In the genomic region with DNA sequence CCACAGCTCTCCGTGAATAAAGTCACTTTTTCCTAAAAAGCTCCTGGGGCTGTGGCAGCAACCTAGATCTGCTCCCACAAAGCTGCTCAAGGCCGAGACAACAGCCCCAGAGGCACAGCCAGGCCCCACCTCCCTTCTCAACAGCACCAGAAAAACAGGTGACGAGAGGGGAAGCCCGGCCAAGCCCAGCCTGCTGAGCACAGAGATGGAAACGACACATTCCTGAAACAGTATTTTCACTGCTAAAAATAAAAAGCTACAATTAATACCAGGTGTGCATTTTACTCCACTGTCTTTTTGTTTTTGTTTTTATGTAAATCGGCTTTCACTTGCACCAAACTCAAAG, we compare ENCODE assay signal across 14 cellular contexts.
A peak's percentile ranks its signal among the peaks of the same experiment; 100 is the strongest.
DNase-seq lines count a peak whose midpoint lies in the region; ATAC-seq and TF ChIP-seq lines count a peak whose summit lies in the region.
"Had no signal": no experiment of that assay in that cellular context is flagged by ENCODE, and none has a peak within 500 bp of the region (broad histone marks: within the 10 kb centered on the region; RNA-seq: fewer than 3 reads in every experiment).

No MANE protein-coding gene starts in this region.

- TF ChIP-seq CTCF in KMS-11 (conservative IDR thresholded peaks at IDR 0.05; ENCODE audit: low read depth, low read length) (no peak), endodermal cell (conservative IDR thresholded peaks at IDR 0.05) (no peak), thoracic aorta (IDR thresholded peaks at IDR 0.05) (no peak), endothelial cell (IDR thresholded peaks at IDR 0.05; ENCODE audit: unreplicated experiment) (no peak), foreskin keratinocyte (conservative IDR thresholded peaks at IDR 0.05) (no peak), GM10266 (IDR thresholded peaks at IDR 0.05; ENCODE audit: control insufficient read depth, insufficient read depth, low read depth, missing control alignments) (no peak)

- H2AFZ ChIP-seq in KMS-11 (ENCODE audit: low read depth) (no peak overlapping the region), mesenchymal stem cell (ENCODE audit: low read depth, low read length) (no peak overlapping the region)

- H3K27me3 ChIP-seq in KMS-11 (ENCODE audit: insufficient read depth, low read depth) (no peaks in the 10 kb centered on the region), endodermal cell (ENCODE audit: control insufficient read depth, insufficient read depth, low read length, poor library complexity, severe bottlenecking) (no peaks in the 10 kb centered on the region), mesenchymal stem cell (ENCODE audit: control insufficient read depth in 1 of 2, insufficient read depth in 1 of 2, low read length in 2 of 2) (no peaks in the 10 kb centered on the region), thoracic aorta (replicated peaks; ENCODE audit: insufficient read depth) (no peaks in the 10 kb centered on the region), foreskin keratinocyte (no peaks in the 10 kb centered on the region)

- H4K91ac ChIP-seq in mesenchymal stem cell (ENCODE audit: low read length) = no peak overlapping the region

- H4K20me1 ChIP-seq in KMS-11 (ENCODE audit: insufficient read depth) = no peaks in the 10 kb centered on the region

- H3K9ac ChIP-seq in KMS-11 = peak overlapping the region; percentile 20; the same call in 1 of the 2 replicates
- H3K9ac ChIP-seq in endodermal cell (ENCODE audit: extremely low read depth, low read length, poor library complexity, severe bottlenecking) = no peak overlapping the region
- H3K9ac ChIP-seq in mesenchymal stem cell (ENCODE audit: low read length) = peak overlapping the region; percentile 45

- H2BK120ac ChIP-seq in mesenchymal stem cell (ENCODE audit: low read depth, low read length) = no peak overlapping the region

- H3K14ac ChIP-seq in mesenchymal stem cell (ENCODE audit: low read length in 2 of 2) = no peak overlapping the region

- H3K79me1 ChIP-seq in mesenchymal stem cell (replicated peaks; ENCODE audit: low read length, poor library complexity, severe bottlenecking) = peaks cover 59% of the 10 kb centered on the region

- H3K4ac ChIP-seq in mesenchymal stem cell (ENCODE audit: low read depth in 1 of 2, low read length in 2 of 2) = no peak overlapping the region

- H3K4me1 ChIP-seq in KMS-11 (ENCODE audit: low read depth, poor library complexity, severe bottlenecking) (peaks cover 24% of the 10 kb centered on the region), endodermal cell (ENCODE audit: control insufficient read depth, insufficient read depth, low read length) (no peaks in the 10 kb centered on the region), mesenchymal stem cell (ENCODE audit: control insufficient read depth, insufficient read depth, low read depth, low read length) (peaks cover 4% of the 10 kb centered on the region), thoracic aorta (ENCODE audit: control insufficient read depth in 1 of 2, low read depth in 2 of 2) (peaks cover 0 to 18% of the 10 kb centered on the region in 2 donors), foreskin keratinocyte (no peaks in the 10 kb centered on the region)

- peaks cover 7% of the 10 kb centered on the region for H3K36me3 Mint-ChIP-seq in endodermal cell (ENCODE audit: low read depth)
- H3K36me3 Mint-ChIP-seq in endothelial cell (ENCODE audit: low read depth, unreplicated experiment) = peaks cover 8% of the 10 kb centered on the region

- no peak overlapping the region for H2BK15ac ChIP-seq in mesenchymal stem cell (ENCODE audit: low read depth, poor library complexity, severe bottlenecking)

- no peaks in the 10 kb centered on the region for H3K9me3 ChIP-seq in endodermal cell (ENCODE audit: control insufficient read depth, low read length)
- no peaks in the 10 kb centered on the region for H3K9me3 ChIP-seq in mesenchymal stem cell (ENCODE audit: control insufficient read depth, low read length)
- no peaks in the 10 kb centered on the region for H3K9me3 ChIP-seq in thoracic aorta

- peaks cover 5% of the 10 kb centered on the region; the same call in 1 of the 2 replicates for H3K79me2 ChIP-seq in KMS-11 (ENCODE audit: insufficient read depth, low read depth)

- H3K4me2 ChIP-seq in KMS-11 = peak overlapping the region; percentile 87
- no peak overlapping the region for H3K4me2 ChIP-seq in mesenchymal stem cell (ENCODE audit: low read length, poor library complexity, severe bottlenecking)

- DNase-seq in endodermal cell = no peak
- DNase-seq in mesenchymal stem cell = no peak
- DNase-seq in thoracic aorta (ENCODE audit: low spot score) = no peak
- DNase-seq in endothelial cell (ENCODE audit: low spot score) = no peak
- no peak for DNase-seq in foreskin keratinocyte
- DNase-seq in NCI-H2107 treated with DMSO at 0.1 percent for 48 hours (lab: John Stamatoyannopoulos, UW; ENCODE audit: unreplicated experiment) = no peak
- no peak for DNase-seq in GM10266 (ENCODE audit: extremely low spot score)
- DNase-seq: dermis blood vessel endothelial cell, EL, NCI-H1436 treated with DMSO at 0.1 percent for 48 hours, PC-3 had no signal

- H2AK5ac ChIP-seq in mesenchymal stem cell (ENCODE audit: low read length, severe bottlenecking) = no peak overlapping the region

- H3K27ac ChIP-seq in KMS-11 (peak overlapping the region; percentile 5; the same call in 1 of the 2 replicates), endodermal cell (ENCODE audit: low read depth, low read length) (peak overlapping the region; percentile 17), mesenchymal stem cell (ENCODE audit: low read length, poor library complexity, severe bottlenecking) (no peak overlapping the region), thoracic aorta (peak overlapping the region; percentile 57 to 66), foreskin keratinocyte (no peak overlapping the region)

- no peak overlapping the region for H2BK5ac ChIP-seq in mesenchymal stem cell (ENCODE audit: low read depth, low read length, poor library complexity, severe bottlenecking)

- H3K27me3 Mint-ChIP-seq in endodermal cell (ENCODE audit: insufficient read depth) (no peaks in the 10 kb centered on the region), endothelial cell (ENCODE audit: unreplicated experiment) (peaks cover 3% of the 10 kb centered on the region)

- H3K4me3 Mint-ChIP-seq in endodermal cell = no peak overlapping the region
- H3K4me3 Mint-ChIP-seq in endothelial cell (ENCODE audit: unreplicated experiment) = no peak overlapping the region
- H3K4me3 Mint-ChIP-seq: CD14-positive monocyte had no signal

- no peak overlapping the region for H3K23ac ChIP-seq in mesenchymal stem cell (ENCODE audit: low read length in 2 of 2)

- H2BK12ac ChIP-seq in mesenchymal stem cell (ENCODE audit: low read length in 2 of 2) = no peak overlapping the region

- H3K4me1 Mint-ChIP-seq in endodermal cell (peaks cover 13% of the 10 kb centered on the region), endothelial cell (ENCODE audit: unreplicated experiment) (peaks cover 14% of the 10 kb centered on the region)

- no peak overlapping the region for H3K18ac ChIP-seq in mesenchymal stem cell (ENCODE audit: low read depth in 1 of 2, low read length in 2 of 2)

- no peak overlapping the region for H4K8ac ChIP-seq in mesenchymal stem cell (ENCODE audit: low read length)

- peak overlapping the region; percentile 33 for H3K4me3 ChIP-seq in KMS-11 (IDR thresholded peaks at IDR 0.05; ENCODE audit: insufficient read depth, low read depth, low read length)
- no peak overlapping the region for H3K4me3 ChIP-seq in endodermal cell (ENCODE audit: low read length)
- no peak overlapping the region for H3K4me3 ChIP-seq in mesenchymal stem cell (ENCODE audit: insufficient read depth in 1 of 2, low read depth in 1 of 2, low read length in 2 of 2)
- H3K4me3 ChIP-seq in thoracic aorta = peak overlapping the region; percentile 40

- no peaks in the 10 kb centered on the region for H3K36me3 ChIP-seq in KMS-11 (ENCODE audit: insufficient read depth)
- H3K36me3 ChIP-seq in endodermal cell (ENCODE audit: control insufficient read depth, insufficient read depth, low read length) = no peaks in the 10 kb centered on the region
- H3K36me3 ChIP-seq in mesenchymal stem cell (ENCODE audit: control insufficient read depth in 1 of 2, insufficient read depth in 2 of 2, low read depth in 1 of 2, low read length in 2 of 2) = peaks cover 0 to 30% of the 10 kb centered on the region in 2 experiments
- H3K36me3 ChIP-seq in thoracic aorta = peaks cover 3% of the 10 kb centered on the region

- H3K9me3 Mint-ChIP-seq in endodermal cell (no peaks in the 10 kb centered on the region), endothelial cell (ENCODE audit: unreplicated experiment) (no peaks in the 10 kb centered on the region)
- H3K9me3 Mint-ChIP-seq: CD14-positive monocyte had no signal

- 71 to 78% methylated on average over 6 of the region's 6 CpGs for WGBS in endodermal cell (ENCODE audit: insufficient coverage in 1 of 2, insufficient read length in 1 of 2), 2 experiments
- 90% methylated on average over 5 of the region's 6 CpGs for WGBS in mesenchymal stem cell

- ATAC-seq in thoracic aorta (ENCODE audit: insufficient number of reproducible peaks, low FRiP score, low read depth) (no peak), foreskin keratinocyte (no peak)
- ATAC-seq: activated CD4-positive, CD25-positive, alpha-beta regulatory T cell treated with anti-CD3 and anti-CD28 coated beads, Interleukin-2, amount 50 U/mL, for 24 hours; PC-3 had no signal

- H3K27ac Mint-ChIP-seq in endodermal cell (no peak overlapping the region), endothelial cell (ENCODE audit: unreplicated experiment) (no peak overlapping the region)

Comparison
In these comparisons a context has a peak if more than half of its experiments do, and no peak if none do; other contexts are left out.
1. H3K27ac ChIP-seq: peak in KMS-11 (single experiment), endodermal cell (single experiment) and thoracic aorta (2 of 2); none in mesenchymal stem cell (single experiment) and foreskin keratinocyte (single experiment).
2. H3K4me3 ChIP-seq: peak in KMS-11 (single experiment) and thoracic aorta (single experiment); none in endodermal cell (single experiment) and mesenchymal stem cell (0 of 2).